ENCODE assay signal across 2 cellular contexts in genomic region chr1:166700696-166701095, GRCh38.
TF ChIP-seq lines count a peak whose summit lies in the region.

No MANE protein-coding gene starts in this region.

TF ChIP-seq in IMR-90, 13 proteins besides CTCF, POLR2A, EP300 and RAD21:
- TF ChIP-seq FOS (IDR thresholded peaks at IDR 0.05; ENCODE audit: low read depth, low read length) (no peak), CHD1 (IDR thresholded peaks at IDR 0.05; ENCODE audit: low read depth, low read length) (no peak), MAFK (IDR thresholded peaks at IDR 0.05; ENCODE audit: low read depth, low read length) (peak; percentile 54), MXI1 (IDR thresholded peaks at IDR 0.05; ENCODE audit: borderline replicate concordance, low read depth, low read length) (no peak), MAZ (IDR thresholded peaks at IDR 0.05; ENCODE audit: borderline replicate concordance, low read depth, low read length) (no peak), SMC3 (IDR thresholded peaks at IDR 0.05; ENCODE audit: low read depth, low read length) (no peak)

TF ChIP-seq in K562, 482 proteins besides CTCF, POLR2A, EP300 and RAD21 (continues in another document):
- TF ChIP-seq ATF4 (CRISPR knock-in tag; IDR thresholded peaks at IDR 0.05) (no peak), CBFA2T2 (conservative IDR thresholded peaks at IDR 0.05) (peak; percentile 64), PPARD (CRISPR knock-in tag; IDR thresholded peaks at IDR 0.05) (no peak), DPF2 (IDR thresholded peaks at IDR 0.05) (peak; percentile 65; the same call in 1 of the 2 replicates), MAFG (tag; conservative IDR thresholded peaks at IDR 0.05) (peak; percentile 72), HMBOX1 (IDR thresholded peaks at IDR 0.05) (no peak), RCOR1 (IDR thresholded peaks at IDR 0.05; ENCODE audit: borderline replicate concordance in 1 of 2, low read depth in 2 of 2, low read length in 2 of 2) (0 out of 4 replicates have a peak, but pooled peaks of 1 of the 2 experiments have one; percentile 22), TAF15 (IDR thresholded peaks at IDR 0.05; ENCODE audit: low read depth, low read length) (no peak), KDM1A (IDR thresholded peaks at IDR 0.05) (peak; percentile 24 to 28; a peak in 3 of 4 replicates), CTCFL (IDR thresholded peaks at IDR 0.05; ENCODE audit: borderline replicate concordance, insufficient read depth, low read depth, low read length, poor library complexity, severe bottlenecking) (no peak), HDAC1 (IDR thresholded peaks at IDR 0.05) (peak in 1 of 2 experiments; percentile 59; a peak in 2 of 4 replicates), THRAP3 (IDR thresholded peaks at IDR 0.05; ENCODE audit: borderline replicate concordance) (no peak), FOXK2 (conservative IDR thresholded peaks at IDR 0.05 in 1 of 2, IDR thresholded peaks at IDR 0.05 in 1 of 2; ENCODE audit: low read depth in 2 of 2) (0 out of 4 replicates have a peak, but pooled peaks of 1 of the 2 experiments have one; percentile 18), NCOA6 (IDR thresholded peaks at IDR 0.05) (no peak), BMI1 (IDR thresholded peaks at IDR 0.05; ENCODE audit: low read length) (no peak), FOXA3 (CRISPR knock-in tag; conservative IDR thresholded peaks at IDR 0.05 in 1 of 2, IDR thresholded peaks at IDR 0.05 in 1 of 2) (no peak), CBFA2T3 (IDR thresholded peaks at IDR 0.05) (peak; percentile 84), NR3C1 (CRISPR knock-in tag; IDR thresholded peaks at IDR 0.05) (no peak), CXXC5 (CRISPR knock-in tag; IDR thresholded peaks at IDR 0.05) (0 out of 2 replicates have a peak, but pooled peaks have one; percentile 25), ZNF311 (CRISPR knock-in tag; IDR thresholded peaks at IDR 0.05) (no peak), SRSF9 (IDR thresholded peaks at IDR 0.05; ENCODE audit: borderline replicate concordance, low read depth, low read length) (no peak), TEAD4 (IDR thresholded peaks at IDR 0.05; ENCODE audit: low read length) (peak; percentile 65), TEAD4 (CRISPR knock-in tag; IDR thresholded peaks at IDR 0.05; ENCODE audit: borderline replicate concordance) (no peak), ELF1 (tag; IDR thresholded peaks at IDR 0.05) (no peak; the same call in 1 of the 2 replicates), ZNF133 (CRISPR knock-in tag; IDR thresholded peaks at IDR 0.05) (no peak), TCF7 (IDR thresholded peaks at IDR 0.05; ENCODE audit: borderline replicate concordance) (no peak), ZKSCAN3 (CRISPR knock-in tag; IDR thresholded peaks at IDR 0.05) (no peak), SREBF1 (IDR thresholded peaks at IDR 0.05; ENCODE audit: borderline replicate concordance, low read depth, low read length) (no peak), SMARCC2 (IDR thresholded peaks at IDR 0.05; ENCODE audit: low read depth) (peak; percentile 29; the same call in 1 of the 2 replicates), ATF3 (IDR thresholded peaks at IDR 0.05) (peak; percentile 95), ATF3 (CRISPR knock-in tag; conservative IDR thresholded peaks at IDR 0.05) (no peak), EP400 (IDR thresholded peaks at IDR 0.05) (no peak), SREBF2 (CRISPR knock-in tag; IDR thresholded peaks at IDR 0.05) (no peak), ZNF551 (CRISPR knock-in tag; IDR thresholded peaks at IDR 0.05) (no peak), MCM5 (IDR thresholded peaks at IDR 0.05; ENCODE audit: low read depth) (no peak), POLR2AphosphoS5 (IDR thresholded peaks at IDR 0.05; ENCODE audit: control insufficient read depth, insufficient read depth, low read depth, low read length) (0 out of 2 replicates have a peak, but pooled peaks have one; percentile 42), MBD2 (IDR thresholded peaks at IDR 0.05; ENCODE audit: borderline replicate concordance, low read depth) (0 out of 2 replicates have a peak, but pooled peaks have one; percentile 21), STAT5A (IDR thresholded peaks at IDR 0.05; ENCODE audit: borderline replicate concordance, low read length) (0 out of 2 replicates have a peak, but pooled peaks have one; percentile 20), FOS (IDR thresholded peaks at IDR 0.05; ENCODE audit: extremely low read depth, insufficient read length) (no peak), NCOA4 (IDR thresholded peaks at IDR 0.05; ENCODE audit: partially characterized antibody) (no peak), TSHZ1 (CRISPR knock-in tag; IDR thresholded peaks at IDR 0.05) (no peak), ID3 (CRISPR knock-in tag; IDR thresholded peaks at IDR 0.05) (no peak), ID3 (tag; IDR thresholded peaks at IDR 0.05) (peak; percentile 62; the same call in 1 of the 2 replicates), ZNF644 (tag; IDR thresholded peaks at IDR 0.05; ENCODE audit: low read depth) (no peak), EHMT2 (IDR thresholded peaks at IDR 0.05) (0 out of 2 replicates have a peak, but pooled peaks have one; percentile 36)
- TF ChIP-seq, protein P1, sequence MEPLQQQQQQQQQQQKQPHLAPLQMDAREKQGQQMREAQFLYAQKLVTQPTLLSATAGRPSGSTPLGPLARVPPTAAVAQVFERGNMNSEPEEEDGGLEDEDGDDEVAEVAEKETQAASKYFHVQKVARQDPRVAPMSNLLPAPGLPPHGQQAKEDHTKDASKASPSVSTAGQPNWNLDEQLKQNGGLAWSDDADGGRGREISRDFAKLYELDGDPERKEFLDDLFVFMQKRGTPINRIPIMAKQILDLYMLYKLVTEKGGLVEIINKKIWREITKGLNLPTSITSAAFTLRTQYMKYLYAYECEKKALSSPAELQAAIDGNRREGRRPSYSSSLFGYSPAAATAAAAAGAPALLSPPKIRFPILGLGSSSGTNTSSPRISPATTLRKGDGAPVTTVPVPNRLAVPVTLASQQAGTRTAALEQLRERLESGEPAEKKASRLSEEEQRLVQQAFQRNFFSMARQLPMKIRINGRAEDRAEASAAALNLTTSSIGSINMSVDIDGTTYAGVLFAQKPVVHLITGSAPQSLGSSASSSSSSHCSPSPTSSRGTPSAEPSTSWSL (CRISPR knock-in tag; IDR thresholded peaks at IDR 0.05; ENCODE audit: borderline replicate concordance), result no peak
- TF ChIP-seq, protein P2, sequence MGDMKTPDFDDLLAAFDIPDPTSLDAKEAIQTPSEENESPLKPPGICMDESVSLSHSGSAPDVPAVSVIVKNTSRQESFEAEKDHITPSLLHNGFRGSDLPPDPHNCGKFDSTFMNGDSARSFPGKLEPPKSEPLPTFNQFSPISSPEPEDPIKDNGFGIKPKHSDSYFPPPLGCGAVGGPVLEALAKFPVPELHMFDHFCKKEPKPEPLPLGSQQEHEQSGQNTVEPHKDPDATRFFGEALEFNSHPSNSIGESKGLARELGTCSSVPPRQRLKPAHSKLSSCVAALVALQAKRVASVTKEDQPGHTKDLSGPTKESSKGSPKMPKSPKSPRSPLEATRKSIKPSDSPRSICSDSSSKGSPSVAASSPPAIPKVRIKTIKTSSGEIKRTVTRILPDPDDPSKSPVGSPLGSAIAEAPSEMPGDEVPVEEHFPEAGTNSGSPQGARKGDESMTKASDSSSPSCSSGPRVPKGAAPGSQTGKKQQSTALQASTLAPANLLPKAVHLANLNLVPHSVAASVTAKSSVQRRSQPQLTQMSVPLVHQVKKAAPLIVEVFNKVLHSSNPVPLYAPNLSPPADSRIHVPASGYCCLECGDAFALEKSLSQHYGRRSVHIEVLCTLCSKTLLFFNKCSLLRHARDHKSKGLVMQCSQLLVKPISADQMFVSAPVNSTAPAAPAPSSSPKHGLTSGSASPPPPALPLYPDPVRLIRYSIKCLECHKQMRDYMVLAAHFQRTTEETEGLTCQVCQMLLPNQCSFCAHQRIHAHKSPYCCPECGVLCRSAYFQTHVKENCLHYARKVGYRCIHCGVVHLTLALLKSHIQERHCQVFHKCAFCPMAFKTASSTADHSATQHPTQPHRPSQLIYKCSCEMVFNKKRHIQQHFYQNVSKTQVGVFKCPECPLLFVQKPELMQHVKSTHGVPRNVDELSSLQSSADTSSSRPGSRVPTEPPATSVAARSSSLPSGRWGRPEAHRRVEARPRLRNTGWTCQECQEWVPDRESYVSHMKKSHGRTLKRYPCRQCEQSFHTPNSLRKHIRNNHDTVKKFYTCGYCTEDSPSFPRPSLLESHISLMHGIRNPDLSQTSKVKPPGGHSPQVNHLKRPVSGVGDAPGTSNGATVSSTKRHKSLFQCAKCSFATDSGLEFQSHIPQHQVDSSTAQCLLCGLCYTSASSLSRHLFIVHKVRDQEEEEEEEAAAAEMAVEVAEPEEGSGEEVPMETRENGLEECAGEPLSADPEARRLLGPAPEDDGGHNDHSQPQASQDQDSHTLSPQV (IDR thresholded peaks at IDR 0.05), result 0 out of 2 replicates have a peak, but pooled peaks have one; percentile 19
